Comparison of ENCODE assay signal across 11 cellular contexts in genomic region chr10:3486346-3487065, GRCh38.
DNase-seq lines count a peak whose midpoint lies in the region; TF ChIP-seq lines count a peak whose summit lies in the region.
"Had no signal": no experiment of that assay in that cellular context is flagged by ENCODE, and none has a peak within 500 bp of the region (broad histone marks: within the 10 kb centered on the region; RNA-seq: fewer than 3 reads in every experiment).

No MANE protein-coding gene starts in this region.

- intact Hi-C loops in Calu3 (cut with micrococcal nuclease; ENCODE audit: unreplicated experiment), result no loop called here
- intact Hi-C loops in CD4-positive, alpha-beta memory T cell (cut with micrococcal nuclease), result no loop called here
- intact Hi-C loops in esophagus muscularis mucosa (cut with DNase I), result loop anchor here (10.0 kb wide), 1 partner anchor 258 kb away; no protein-coding TSS in a partner anchor

- no peaks in the 10 kb centered on the region for H3K36me3 ChIP-seq in CD4-positive, alpha-beta memory T cell (ENCODE audit: insufficient read depth, low read length)
- no peaks in the 10 kb centered on the region for H3K36me3 ChIP-seq in esophagus muscularis mucosa
- H3K36me3 ChIP-seq: upper lobe of left lung had no signal

- no peak overlapping the region for H3K27ac ChIP-seq in CD4-positive, alpha-beta memory T cell (ENCODE audit: low read depth, low read length)
- no peak overlapping the region for H3K27ac ChIP-seq in esophagus muscularis mucosa (replicated peaks in 1 of 4)
- H3K27ac ChIP-seq: upper lobe of left lung had no signal

- H3K4me1 Mint-ChIP-seq in Calu3 (ENCODE audit: low read depth, unreplicated experiment) (peaks cover 39% of the 10 kb centered on the region), mesothelial cell of epicardium (peaks cover 58% of the 10 kb centered on the region)
- H3K4me1 Mint-ChIP-seq in CD4-positive, alpha-beta memory T cell, result peaks cover 9 to 27% (median 14%) of the 10 kb centered on the region in 4 donors

- 69% methylated on average over 12 of the region's 12 CpGs for WGBS in esophagus muscularis mucosa

- H3K27me3 Mint-ChIP-seq in Calu3 (ENCODE audit: unreplicated experiment) (no peaks in the 10 kb centered on the region), mesothelial cell of epicardium (ENCODE audit: low read depth) (no peaks in the 10 kb centered on the region)
- peaks cover 3% of the 10 kb centered on the region in 2 donors for H3K27me3 Mint-ChIP-seq in CD4-positive, alpha-beta memory T cell

- DNase-seq in Calu3 (peak; percentile 94), NCI-H2227 treated with DMSO at 0.1 percent for 48 hours (lab: John Stamatoyannopoulos, UW) (peak; percentile 24), dermis blood vessel endothelial cell (peak; percentile 66), mesothelial cell of epicardium (ENCODE audit: low spot score in 2 of 2, unreplicated experiment in 2 of 2) (peak; percentile 69 to 86), esophagus muscularis mucosa (ENCODE audit: extremely low spot score) (no peak)
- DNase-seq in stimulated activated naive CD4-positive, alpha-beta T cell (lab: John Stamatoyannopoulos, UW), result no peak
- no peak for DNase-seq in activated CD4-positive, alpha-beta T cell treated with anti-CD3 and anti-CD28 coated beads for 48 hours
- DNase-seq in CD4-positive, alpha-beta memory T cell, result no peak
- DNase-seq: DMS79 treated with DMSO at 0.1 percent for 48 hours had no signal

- H3K9me3 Mint-ChIP-seq in Calu3 (ENCODE audit: low read depth, unreplicated experiment), result peaks cover 3% of the 10 kb centered on the region
- peaks cover 19% of the 10 kb centered on the region for H3K9me3 Mint-ChIP-seq in mesothelial cell of epicardium
- peaks cover 4 to 18% (median 10%) of the 10 kb centered on the region in 8 donors for H3K9me3 Mint-ChIP-seq in CD4-positive, alpha-beta memory T cell

- CTCF ChIA-PET in Calu3 (lab: Charles Lee), result interaction anchor here (0.8 to 1.2 kb wide), 2 partner anchors 14 to 19 kb away, joined by 3 to 4 read pairs; no protein-coding TSS in a partner anchor
- CTCF ChIA-PET in CD4-positive, alpha-beta memory T cell (lab: Charles Lee; ENCODE audit: partially characterized antibody), result interaction anchor here (1.0 kb wide), 1 partner anchor 12 kb away, joined by 3 read pairs; no protein-coding TSS in a partner anchor

- TF ChIP-seq CTCF in Calu3 (IDR thresholded peaks at IDR 0.05; ENCODE audit: unreplicated experiment) (no peak), mesothelial cell of epicardium (IDR thresholded peaks at IDR 0.05; ENCODE audit: unreplicated experiment) (no peak), esophagus muscularis mucosa (IDR thresholded peaks at IDR 0.05) (no peak)

- no peak for TF ChIP-seq EP300 in esophagus muscularis mucosa (IDR thresholded peaks at IDR 0.05)

- no peaks in the 10 kb centered on the region for H3K9me3 ChIP-seq in CD4-positive, alpha-beta memory T cell (ENCODE audit: control insufficient read depth in 1 of 2, low read length in 2 of 2)
- no peaks in the 10 kb centered on the region for H3K9me3 ChIP-seq in esophagus muscularis mucosa
- H3K9me3 ChIP-seq: upper lobe of left lung had no signal

- POLR2A ChIA-PET in CD4-positive, alpha-beta memory T cell (lab: Charles Lee; ENCODE audit: partially characterized antibody), result no interaction called here

- TSS peak; percentile 79 for BruUV-seq in Calu3 (replicated peaks; lab: Mats Ljungman, UMichigan)

- H3K27me3 ChIP-seq in CD4-positive, alpha-beta memory T cell (ENCODE audit: insufficient read depth, low read length), result no peaks in the 10 kb centered on the region
- H3K27me3 ChIP-seq in esophagus muscularis mucosa, result no peaks in the 10 kb centered on the region
- H3K27me3 ChIP-seq: upper lobe of left lung had no signal

- H3K4me3 ChIP-seq in CD4-positive, alpha-beta memory T cell (ENCODE audit: low read length in 2 of 2), result no peak overlapping the region
- no peak overlapping the region for H3K4me3 ChIP-seq in esophagus muscularis mucosa
- H3K4me3 ChIP-seq: upper lobe of left lung had no signal

- no peak for TF ChIP-seq POLR2A in esophagus muscularis mucosa (IDR thresholded peaks at IDR 0.05; ENCODE audit: low read depth)

- peak overlapping the region; percentile 43 for H3K27ac Mint-ChIP-seq in Calu3 (ENCODE audit: unreplicated experiment)
- peak overlapping the region; percentile 94 for H3K27ac Mint-ChIP-seq in mesothelial cell of epicardium
- no peak overlapping the region for H3K27ac Mint-ChIP-seq in CD4-positive, alpha-beta memory T cell
- H3K27ac Mint-ChIP-seq: activated naive CD8-positive, alpha-beta T cell had no signal

- H3K36me3 Mint-ChIP-seq in Calu3 (ENCODE audit: insufficient read depth, unreplicated experiment) (peaks cover 16% of the 10 kb centered on the region), mesothelial cell of epicardium (no peaks in the 10 kb centered on the region)
- H3K36me3 Mint-ChIP-seq in CD4-positive, alpha-beta memory T cell, result peaks cover 0 to 6% of the 10 kb centered on the region in 2 donors

- H3K4me3 Mint-ChIP-seq in Calu3 (ENCODE audit: low read depth, unreplicated experiment) (no peak overlapping the region), mesothelial cell of epicardium (no peak overlapping the region)
- H3K4me3 Mint-ChIP-seq in CD4-positive, alpha-beta memory T cell, result no peak overlapping the region
- H3K4me3 Mint-ChIP-seq: activated naive CD8-positive, alpha-beta T cell had no signal

- H3K4me1 ChIP-seq in CD4-positive, alpha-beta memory T cell (ENCODE audit: insufficient read depth, low read length), result peaks cover 20% of the 10 kb centered on the region
- peaks cover 24 to 42% (median 37%) of the 10 kb centered on the region in 4 donors for H3K4me1 ChIP-seq in esophagus muscularis mucosa

Comparison
In these comparisons a context has a peak if more than half of its experiments do, and no peak if none do; other contexts are left out.
1. DNase-seq: peak in Calu3 (single experiment), NCI-H2227 treated with DMSO at 0.1 percent for 48 hours (single experiment), dermis blood vessel endothelial cell (single experiment) and mesothelial cell of epicardium (2 of 2); none in stimulated activated naive CD4-positive, alpha-beta T cell (0 of 6), activated CD4-positive, alpha-beta T cell treated with anti-CD3 and anti-CD28 coated beads for 48 hours (single experiment), CD4-positive, alpha-beta memory T cell (0 of 5) and esophagus muscularis mucosa (single experiment).
2. H3K27ac Mint-ChIP-seq: peak in Calu3 (single experiment) and mesothelial cell of epicardium (single experiment); none in CD4-positive, alpha-beta memory T cell (0 of 7).